Comparison of ENCODE assay signal across 10 cellular contexts in the genomic region with DNA sequence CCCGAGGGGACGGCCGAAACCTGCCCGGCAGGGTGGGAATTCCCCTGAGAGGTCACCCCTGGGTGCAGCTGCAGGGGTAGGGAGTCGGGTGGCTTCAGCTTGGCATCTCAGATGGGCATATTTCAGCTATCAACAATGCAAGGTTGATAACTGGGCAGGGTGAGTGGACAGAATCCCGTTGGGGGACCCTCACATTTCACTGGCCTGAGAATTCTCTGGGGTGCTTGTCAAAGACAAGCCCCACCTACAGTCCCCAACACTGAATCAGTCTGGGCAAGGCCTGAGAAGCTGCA. TPM values are rescaled to one million over a fixed set of nuclear protein-coding genes. Genes with fewer than 3 reads are reported as not detected.
DNase-seq lines count a peak whose midpoint lies in the region; ATAC-seq and TF ChIP-seq lines count a peak whose summit lies in the region.
"Had no signal": no experiment of that assay in that cellular context is flagged by ENCODE, and none has a peak within 500 bp of the region (broad histone marks: within the 10 kb centered on the region; RNA-seq: fewer than 3 reads in every experiment).

No MANE protein-coding gene starts in this region.

- H3K9me3 ChIP-seq in GM23248 (ENCODE audit: low read depth), result no peaks in the 10 kb centered on the region

- DNase-seq in natural killer cell (no peak), glutamatergic neuron (no peak), SHP77 treated with DMSO at 0.1 percent for 48 hours (lab: John Stamatoyannopoulos, UW) (no peak), GM23248 (no peak), NCI-H1436 (lab: John Stamatoyannopoulos, UW) (no peak), AML-193 (lab: John Stamatoyannopoulos, UW) (no peak)
- no peak for DNase-seq in natural killer cell treated with Interleukin-12 subunit alpha and Interleukin-12 subunit beta and Interleukin-15 and Interleukin-18, amount 100 ng/mL, for 72 hours (ENCODE audit: low spot score)
- peak; percentile 57 to 62 for DNase-seq in activated T-cell treated with anti-CD3 and anti-CD28 coated beads, Interleukin-2, amount 50 U/mL, for 48 hours
- DNase-seq: WERI-Rb-1 had no signal

- H3K36me3 Mint-ChIP-seq in natural killer cell (no peaks in the 10 kb centered on the region), glutamatergic neuron (ENCODE audit: unreplicated experiment) (peaks cover 11% of the 10 kb centered on the region)
- no peaks in the 10 kb centered on the region for H3K36me3 Mint-ChIP-seq in natural killer cell treated with Interleukin-12 subunit alpha and Interleukin-12 subunit beta and Interleukin-15 and Interleukin-18, amount 100 ng/mL, for 72 hours

- H3K4me1 Mint-ChIP-seq in natural killer cell, result peaks cover 21 to 34% of the 10 kb centered on the region in 2 donors
- H3K4me1 Mint-ChIP-seq in natural killer cell treated with Interleukin-12 subunit alpha and Interleukin-12 subunit beta and Interleukin-15 and Interleukin-18, amount 100 ng/mL, for 72 hours (ENCODE audit: low read depth in 2 of 2), result peaks cover 26 to 29% of the 10 kb centered on the region in 2 donors
- peaks cover 62% of the 10 kb centered on the region for H3K4me1 Mint-ChIP-seq in glutamatergic neuron (ENCODE audit: low read depth, unreplicated experiment)

- H3K9me2 ChIP-seq in GM23248 (ENCODE audit: insufficient read depth), result no peaks in the 10 kb centered on the region

- H3F3A ChIP-seq in GM23248 (ENCODE audit: insufficient read depth), result peaks cover 6% of the 10 kb centered on the region; the same call in 1 of the 2 replicates

- no peak overlapping the region for H2AFZ ChIP-seq in GM23248

- H3K4me1 ChIP-seq in GM23248 (ENCODE audit: insufficient read depth), result peaks cover 24% of the 10 kb centered on the region

- H3K79me2 ChIP-seq in GM23248 (ENCODE audit: insufficient read depth), result peaks cover 76% of the 10 kb centered on the region

- in situ Hi-C loops in GM23248 (cut with MboI), result no loop called here

- H4K20me1 ChIP-seq in GM23248 (ENCODE audit: insufficient read depth), result no peaks in the 10 kb centered on the region

- no peaks in the 10 kb centered on the region for H3K9me3 Mint-ChIP-seq in natural killer cell
- H3K9me3 Mint-ChIP-seq in natural killer cell treated with Interleukin-12 subunit alpha and Interleukin-12 subunit beta and Interleukin-15 and Interleukin-18, amount 100 ng/mL, for 72 hours, result no peaks in the 10 kb centered on the region
- peaks cover 17% of the 10 kb centered on the region for H3K9me3 Mint-ChIP-seq in glutamatergic neuron (ENCODE audit: unreplicated experiment)
- H3K9me3 Mint-ChIP-seq: nephron had no signal

- H3K36me3 ChIP-seq in GM23248 (ENCODE audit: low read depth), result no peaks in the 10 kb centered on the region
- H3K36me3 ChIP-seq: WERI-Rb-1 had no signal

- H3K27me3 Mint-ChIP-seq in natural killer cell (ENCODE audit: low read depth in 2 of 2) (no peaks in the 10 kb centered on the region), glutamatergic neuron (ENCODE audit: unreplicated experiment) (peaks cover 19% of the 10 kb centered on the region)
- H3K27me3 Mint-ChIP-seq in natural killer cell treated with Interleukin-12 subunit alpha and Interleukin-12 subunit beta and Interleukin-15 and Interleukin-18, amount 100 ng/mL, for 72 hours, result no peaks in the 10 kb centered on the region

- H3K4me3 Mint-ChIP-seq in natural killer cell (peak overlapping the region; percentile 50), glutamatergic neuron (ENCODE audit: unreplicated experiment) (peak overlapping the region; percentile 91)
- H3K4me3 Mint-ChIP-seq in natural killer cell treated with Interleukin-12 subunit alpha and Interleukin-12 subunit beta and Interleukin-15 and Interleukin-18, amount 100 ng/mL, for 72 hours, result no peak overlapping the region

- no peaks in the 10 kb centered on the region for H3K27me3 ChIP-seq in GM23248 (replicated peaks; ENCODE audit: insufficient read depth)

- no peak overlapping the region for H3K4me3 ChIP-seq in GM23248

- TF ChIP-seq CTCF in natural killer cell (IDR thresholded peaks at IDR 0.05), result no peak
- no peak for TF ChIP-seq CTCF in glutamatergic neuron (IDR thresholded peaks at IDR 0.05; ENCODE audit: partially characterized antibody, unreplicated experiment)

- H3K27ac Mint-ChIP-seq in natural killer cell (no peak overlapping the region), glutamatergic neuron (ENCODE audit: unreplicated experiment) (peak overlapping the region; percentile 46)
- H3K27ac Mint-ChIP-seq in natural killer cell treated with Interleukin-12 subunit alpha and Interleukin-12 subunit beta and Interleukin-15 and Interleukin-18, amount 100 ng/mL, for 72 hours, result no peak overlapping the region
- H3K27ac Mint-ChIP-seq: nephron had no signal

- H3K9ac ChIP-seq in GM23248, result no peak overlapping the region

- H3K4me2 ChIP-seq in GM23248 (ENCODE audit: unreplicated experiment), result no peak overlapping the region

- WGBS in GM23248 (ENCODE audit: low coverage in 1 of 2, low lambda C conversion rate in 2 of 2, missing lambda C conversion rate in 2 of 2), 2 experiments, result 72 to 73% methylated on average over 6 of the region's 6 CpGs

- no peak overlapping the region for H3K27ac ChIP-seq in GM23248

- intact Hi-C loops in natural killer cell (cut with micrococcal nuclease), result no loop called here

- ATAC-seq in natural killer cell, result no peak
- ATAC-seq in natural killer cell treated with Interleukin-12 subunit alpha and Interleukin-12 subunit beta and Interleukin-15 and Interleukin-18, amount 100 ng/mL, for 72 hours, result no peak

RNA-seq across cellular contexts. Expression of gene RGS10, which starts 3.2 kb away (rescaled TPM):
- total RNA-seq in natural killer cell (10 to 100 TPM; 13.5 to 25.7 (median 21.4) TPM), glutamatergic neuron (ENCODE audit: unreplicated experiment) (311 TPM)
- 10 to 100 TPM; 23.0 to 26.1 TPM for total RNA-seq in natural killer cell treated with Interleukin-12 subunit alpha and Interleukin-12 subunit beta and Interleukin-15 and Interleukin-18, amount 100 ng/mL, for 72 hours
- total RNA-seq in GM23248 (2014; rRNA removed; shearing (Covaris generic)), result 26.9 and 27.8 TPM in 2 replicates
- polyA plus RNA-seq in GM23248 (2016; fragmentation: Nextera tagmentation; extraction: Ambion mirVana), result 38.7 and 40.3 TPM in 2 replicates

RNA-seq across cellular contexts. Expression of gene TIAL1, which starts 57.5 kb away (rescaled TPM):
- total RNA-seq in natural killer cell (100 to 1,000 TPM; 195 to 227 (median 213) TPM), glutamatergic neuron (ENCODE audit: unreplicated experiment) (216 TPM)
- 100 to 1,000 TPM; 138 to 152 TPM for total RNA-seq in natural killer cell treated with Interleukin-12 subunit alpha and Interleukin-12 subunit beta and Interleukin-15 and Interleukin-18, amount 100 ng/mL, for 72 hours
- total RNA-seq in GM23248 (2014; rRNA removed; shearing (Covaris generic)), result 34.7 and 43.6 TPM in 2 replicates
- polyA plus RNA-seq in GM23248 (2016; fragmentation: Nextera tagmentation; extraction: Ambion mirVana), result 21.2 and 24.1 TPM in 2 replicates

Comparison
In these comparisons a context has a peak if more than half of its experiments do, and no peak if none do; other contexts are left out.
1. DNase-seq: peak in activated T-cell treated with anti-CD3 and anti-CD28 coated beads, Interleukin-2, amount 50 U/mL, for 48 hours (2 of 2); none in natural killer cell (single experiment), natural killer cell treated with Interleukin-12 subunit alpha and Interleukin-12 subunit beta and Interleukin-15 and Interleukin-18, amount 100 ng/mL, for 72 hours (single experiment), glutamatergic neuron (single experiment), SHP77 treated with DMSO at 0.1 percent for 48 hours (single experiment), GM23248 (single experiment), NCI-H1436 (single experiment) and AML-193 (0 of 2).
2. RNA of gene RGS10, which starts 3.2 kb away (total RNA-seq): 311 TPM in glutamatergic neuron (single experiment); 26.9 to 27.8 TPM in GM23248, 23.0 to 26.1 TPM in natural killer cell treated with Interleukin-12 subunit alpha and Interleukin-12 subunit beta and Interleukin-15 and Interleukin-18, amount 100 ng/mL, for 72 hours and 13.5 to 25.7 TPM in natural killer cell; every median in the first group is over 10 times any median in the second.